Comparison of ENCODE assay signal across 8 cellular contexts in the genomic region with DNA sequence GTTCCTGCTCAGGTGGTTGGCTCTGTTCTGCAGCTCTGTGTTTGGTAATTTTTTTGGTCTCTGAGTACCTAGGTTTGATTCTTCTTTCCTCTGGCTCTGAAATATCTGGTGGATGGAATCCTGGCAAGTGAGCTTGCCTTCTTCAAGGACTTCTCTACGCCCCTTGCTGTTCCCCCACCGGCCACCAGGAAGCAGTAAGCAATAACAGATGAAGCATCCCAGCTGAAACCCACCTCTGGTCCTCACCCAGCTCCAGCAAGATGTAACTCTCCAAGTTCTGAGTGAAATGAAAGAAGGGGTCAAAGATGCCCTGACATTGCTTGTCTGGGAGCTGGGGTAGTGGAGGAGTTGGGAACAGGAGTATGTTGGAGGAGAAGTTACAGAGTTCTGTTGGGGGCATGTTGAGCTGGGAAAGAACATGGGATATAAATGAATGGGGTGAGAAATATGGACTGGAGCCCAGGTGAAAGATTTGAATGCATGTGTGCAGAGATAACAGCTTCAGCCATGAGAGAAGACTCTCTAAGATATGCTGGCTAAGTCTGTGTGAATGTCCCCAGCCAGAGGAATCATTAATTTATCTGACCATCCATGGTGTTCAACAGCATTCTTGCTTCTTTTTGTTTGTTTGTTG. TPM values are rescaled to one million over a fixed set of nuclear protein-coding genes. Genes with fewer than 3 reads are reported as not detected.
A peak's percentile ranks its signal among the peaks of the same experiment; 100 is the strongest.
DNase-seq lines count a peak whose midpoint lies in the region; ATAC-seq, FAIRE-seq and TF ChIP-seq lines count a peak whose summit lies in the region.

No MANE protein-coding gene starts in this region.

- H2BK15ac ChIP-seq in H1 (ENCODE audit: low read length) = no peak overlapping the region

- no peaks in the 10 kb centered on the region for H3K36me3 ChIP-seq in H1 (ENCODE audit: control insufficient read depth in 2 of 4, insufficient read depth in 4 of 4, low read length in 3 of 4)
- H3K36me3 ChIP-seq in osteoblast (ENCODE audit: insufficient read depth, low read length) = no peaks in the 10 kb centered on the region

- H3K4ac ChIP-seq in H1 (replicated peaks; ENCODE audit: insufficient read length, low read depth, low read length) = no peak overlapping the region

- TF ChIP-seq POLR2A in H1 (IDR thresholded peaks at IDR 0.05; ENCODE audit: control extremely low read depth in 1 of 2, low read depth in 2 of 2, low read length in 2 of 2) (no peak), H54 (IDR thresholded peaks at IDR 0.05; ENCODE audit: low read depth, low read length) (no peak)

- POLR2A ChIA-PET in H1 (lab: Charles Lee; ENCODE audit: partially characterized antibody) = interaction anchor here (0.6 to 1.2 kb wide), 3 partner anchors 9 to 117 kb away, joined by 3 read pairs; no protein-coding TSS in a partner anchor

- H4K20me1 ChIP-seq in H1 (replicated peaks in 1 of 2; ENCODE audit: control insufficient read depth in 1 of 2, insufficient read depth in 2 of 2, low read length in 2 of 2) (no peaks in the 10 kb centered on the region), osteoblast (ENCODE audit: insufficient read depth, low read length) (no peaks in the 10 kb centered on the region)

- H3K23me2 ChIP-seq in H1 (ENCODE audit: low read depth, low read length) = no peaks in the 10 kb centered on the region

- no peak overlapping the region for H2BK12ac ChIP-seq in H1 (ENCODE audit: low read depth, low read length)

- H3K79me1 ChIP-seq in H1 (ENCODE audit: low read depth, low read length) = no peaks in the 10 kb centered on the region

- no peak for TF ChIP-seq EP300 in H1 (IDR thresholded peaks at IDR 0.05; ENCODE audit: borderline replicate concordance in 1 of 2, low read depth in 2 of 2, low read length in 2 of 2)

- no peak overlapping the region for H4K5ac ChIP-seq in H1 (ENCODE audit: insufficient read length, low read depth, low read length)

- DNase-seq in COR-L47 (lab: John Stamatoyannopoulos, UW) (peak; percentile 33), HL-60 (ENCODE audit: low read depth in 1 of 2, low spot score in 1 of 2) (peak in 1 of 2 experiments; percentile 7), SW480 (ENCODE audit: low spot score) (peak; percentile 4), H1 (ENCODE audit: low read depth in 1 of 2, low spot score in 2 of 2) (peak; percentile 23 to 82), osteoblast (ENCODE audit: insufficient read length, low spot score, missing footprints) (peak; percentile 55), amniotic stem cell (lab: John Stamatoyannopoulos, UW) (no peak), H54 (ENCODE audit: insufficient read length, low spot score) (no peak)

- H2BK20ac ChIP-seq in H1 (ENCODE audit: low read length) = no peak overlapping the region

- H3K79me2 ChIP-seq in H1 (ENCODE audit: control insufficient read depth in 1 of 2, insufficient read depth in 2 of 2, low read length in 2 of 2) (no peaks in the 10 kb centered on the region), osteoblast (ENCODE audit: insufficient read depth, low read length) (no peaks in the 10 kb centered on the region)

- H4K8ac ChIP-seq in H1 (ENCODE audit: extremely low read depth, insufficient read depth, low read length) = no peak overlapping the region

- H4K91ac ChIP-seq in H1 (replicated peaks; ENCODE audit: insufficient read length, low read length) = no peak overlapping the region

- no peaks in the 10 kb centered on the region for H3K9me3 ChIP-seq in H1 (ENCODE audit: insufficient read depth in 2 of 2, low read depth in 1 of 2, low read length in 1 of 2)
- no peaks in the 10 kb centered on the region for H3K9me3 ChIP-seq in osteoblast (ENCODE audit: low read depth, low read length)

- H2BK120ac ChIP-seq in H1 (replicated peaks; ENCODE audit: low read depth, low read length) = no peak overlapping the region

- ATAC-seq in HG03280 (IDR thresholded peaks at IDR 0.05; ENCODE audit: unreplicated experiment) = no peak

- 29% methylated on average over 2 of the region's 2 CpGs; no CpG with 5 or more reads in 1 of the 2 experiments for WGBS in H1 (ENCODE audit: extremely low coverage in 1 of 2, insufficient coverage in 1 of 2, insufficient read length in 1 of 2, insufficient replicate concordance in 2 of 2, low coverage in 1 of 2, low lambda C conversion rate in 2 of 2, missing lambda C conversion rate in 1 of 2), 2 experiments

- H3K27me3 ChIP-seq in HL-60 (ENCODE audit: insufficient read depth, poor library complexity, severe bottlenecking) = peaks cover 8% of the 10 kb centered on the region
- H3K27me3 ChIP-seq in H1 (replicated peaks in 1 of 4; ENCODE audit: control insufficient read depth in 3 of 4, extremely low read depth in 1 of 4, insufficient read depth in 3 of 4, low read length in 3 of 4) = no peaks in the 10 kb centered on the region
- H3K27me3 ChIP-seq in osteoblast (ENCODE audit: insufficient read depth, low read length) = no peaks in the 10 kb centered on the region

- H3K4me2 ChIP-seq in H1 (ENCODE audit: insufficient read depth in 1 of 2, low read depth in 2 of 2, low read length in 2 of 2) (no peak overlapping the region), osteoblast (ENCODE audit: insufficient read depth, low read length) (no peak overlapping the region)

- no peak overlapping the region for H3K18ac ChIP-seq in H1 (ENCODE audit: extremely low read depth, low read length)

- H3K23ac ChIP-seq in H1 (ENCODE audit: insufficient read length) = no peak overlapping the region

- H3K4me3 ChIP-seq in HL-60 (replicated peaks; ENCODE audit: insufficient read depth, low read length) = no peak overlapping the region
- no peak overlapping the region for H3K4me3 ChIP-seq in H1 (ENCODE audit: extremely low read depth in 1 of 4, insufficient read depth in 2 of 4, low read depth in 3 of 4, low read length in 4 of 4)
- no peak overlapping the region for H3K4me3 ChIP-seq in osteoblast (ENCODE audit: insufficient read depth, low read length)

- H3K27ac ChIP-seq in HL-60 (replicated peaks) = no peak overlapping the region
- H3K27ac ChIP-seq in H1 (ENCODE audit: low read depth, low read length) = no peak overlapping the region
- no peak overlapping the region for H3K27ac ChIP-seq in osteoblast (ENCODE audit: low read depth, low read length)

- H2AK5ac ChIP-seq in H1 (ENCODE audit: low read depth, low read length) = no peak overlapping the region

- peak; percentile 39 for TF ChIP-seq CTCF in HL-60 (IDR thresholded peaks at IDR 0.05; ENCODE audit: insufficient read depth, low read length)
- TF ChIP-seq CTCF in H1 (IDR thresholded peaks at IDR 0.05; ENCODE audit: control extremely low read depth in 1 of 3, insufficient read depth in 1 of 3, low read depth in 1 of 3, low read length in 3 of 3) = peak; percentile 88 to 94 (median 93)
- TF ChIP-seq CTCF in osteoblast (IDR thresholded peaks at IDR 0.05; ENCODE audit: extremely low read depth, low read depth, low read length) = peak; percentile 56

- CTCF ChIA-PET in H1 (lab: Charles Lee; ENCODE audit: partially characterized antibody) = interaction anchor here (0.6 to 15.1 kb wide), 64 partner anchors 8 to 380 kb away, joined by 3 to 250 read pairs (median 4); partner anchors contain the start of gene GLP1R

- H3K4me1 ChIP-seq in H1 (replicated peaks in 1 of 4; ENCODE audit: control insufficient read depth in 3 of 4, insufficient read depth in 4 of 4, low read length in 3 of 4) (no peaks in the 10 kb centered on the region), osteoblast (ENCODE audit: insufficient read depth, low read length) (no peaks in the 10 kb centered on the region)

- no peak overlapping the region for H2AFZ ChIP-seq in H1 (ENCODE audit: low read length)
- no peak overlapping the region for H2AFZ ChIP-seq in osteoblast (ENCODE audit: low read length)

- FAIRE-seq in H1 (lab: Jason Lieb, UNC) = peak; percentile 93
- no peak for FAIRE-seq in H54 (lab: Jason Lieb, UNC)

- H2BK5ac ChIP-seq in H1 (ENCODE audit: low read depth, low read length) = no peak overlapping the region

- H3K14ac ChIP-seq in H1 (ENCODE audit: insufficient read length) = no peak overlapping the region

- H3K9ac ChIP-seq in H1 (replicated peaks in 1 of 4; ENCODE audit: extremely low read depth in 1 of 4, low read depth in 3 of 4, low read length in 3 of 4) = no peak overlapping the region

- no peak overlapping the region for H3K56ac ChIP-seq in H1 (replicated peaks; ENCODE audit: insufficient read length, low read depth, low read length)

- peak; percentile 96 to 97 for TF ChIP-seq RAD21 in H1 (IDR thresholded peaks at IDR 0.05 in 1 of 2, conservative IDR thresholded peaks at IDR 0.05 in 1 of 2; ENCODE audit: low read depth in 2 of 2, low read length in 2 of 2)

TF ChIP-seq in H1, 55 proteins besides CTCF, POLR2A, EP300 and RAD21:
- no peak for TF ChIP-seq E2F6 (IDR thresholded peaks at IDR 0.05)
- TF ChIP-seq BCL11A (IDR thresholded peaks at IDR 0.05; ENCODE audit: low read depth in 2 of 2, low read length in 2 of 2) = no peak
- TF ChIP-seq TBP (IDR thresholded peaks at IDR 0.05; ENCODE audit: low read depth, low read length) = no peak

RNA-seq across cellular contexts. Expression of gene GLP1R, which starts 51.3 kb away (rescaled TPM):
- total RNA-seq in H1 (2021; fragmentation: NEBNext Ultra II Directional; extraction: Animal tissue kit (Norgen Biotek cat#: 25700)) = 2.6 and 3.0 TPM in 2 replicates
- 2.7 TPM in 2 replicates for polyA plus RNA-seq in H1 (2011; rRNA removed)
- 3.2 TPM for polyA plus RNA-seq in H1 (2011; cell fraction: cytosol; rRNA removed)
- polyA plus RNA-seq in H1 (2011; cell fraction: nucleus; rRNA removed) = 7.3 TPM
- 1.9 to 2.3 TPM (median 2.2 TPM) in 4 replicates for polyA plus RNA-seq in H1 (2012, experiment 1 of 2)
- polyA plus RNA-seq in H1 (2012, experiment 2 of 2) = 0.79 TPM
- polyA plus RNA-seq in H1 (2013, experiment 1 of 2) = 1.9 TPM
- 2.1 TPM for polyA plus RNA-seq in H1 (2013, experiment 2 of 2)
- 5.1 and 6.2 TPM in 2 replicates for polyA minus RNA-seq in H1 (2011; rRNA and poly(A)+ RNA removed)
- 1.5 TPM for polyA minus RNA-seq in H1 (2011; cell fraction: cytosol; rRNA and poly(A)+ RNA removed)
- polyA minus RNA-seq in H1 (2011; cell fraction: nucleus; rRNA and poly(A)+ RNA removed) = 3.6 TPM
- not detected in 2 replicates for total RNA-seq in osteoblast

Comparison
In these comparisons a context has a peak if more than half of its experiments do, and no peak if none do; other contexts are left out.
1. DNase-seq: peak in COR-L47 (single experiment), SW480 (single experiment), H1 (2 of 2) and osteoblast (single experiment); none in amniotic stem cell (single experiment) and H54 (single experiment).
2. CTCF ChIP-seq: peak in every context shown above with its lines; median percentile 93 in H1; 56 in osteoblast; 39 in HL-60.